ENCODE assay signal across 8 cellular contexts in genomic region chr11:62830904-62831519, GRCh38. TPM values are rescaled to one million over a fixed set of nuclear protein-coding genes. Genes with fewer than 3 reads are reported as not detected.
DNase-seq lines count a peak whose midpoint lies in the region; ATAC-seq and TF ChIP-seq lines count a peak whose summit lies in the region.

No MANE protein-coding gene starts in this region.

- H3K27me3 Mint-ChIP-seq in activated CD8-positive, alpha-beta T cell treated with anti-CD3 and anti-CD28 coated beads for 36 hours: no peaks in the 10 kb centered on the region

- H3K4me1 Mint-ChIP-seq in activated CD8-positive, alpha-beta T cell treated with anti-CD3 and anti-CD28 coated beads for 36 hours (ENCODE audit: low read depth): peaks cover 41% of the 10 kb centered on the region
- peaks cover 50% of the 10 kb centered on the region for H3K4me1 Mint-ChIP-seq in stimulated activated effector memory CD8-positive, alpha-beta T cell treated with anti-CD3 and anti-CD28 coated beads, Interleukin-12 subunit alpha, Interleukin-12 subunit beta, amount 100 ng/mL, for 72 hours

- TF ChIP-seq CTCF in C4-2B (conservative IDR thresholded peaks at IDR 0.05): no peak
- no peak for TF ChIP-seq CTCF in activated CD8-positive, alpha-beta T cell treated with anti-CD3 and anti-CD28 coated beads for 36 hours (IDR thresholded peaks at IDR 0.05)

- H3K36me3 ChIP-seq in HAP-1 (replicated peaks) (peaks cover 47% of the 10 kb centered on the region), iPS DF 6.9 (ENCODE audit: control insufficient read depth, insufficient read depth, low read length) (peaks cover 20% of the 10 kb centered on the region)

- H3K4me3 ChIP-seq in HAP-1: peak overlapping the region; percentile 99
- peak overlapping the region; percentile 92; the same call in 1 of the 2 replicates for H3K4me3 ChIP-seq in iPS DF 6.9 (ENCODE audit: low read length)

- H3K36me3 Mint-ChIP-seq in activated CD8-positive, alpha-beta T cell treated with anti-CD3 and anti-CD28 coated beads for 36 hours (ENCODE audit: low read depth): peaks cover 25% of the 10 kb centered on the region
- H3K36me3 Mint-ChIP-seq in stimulated activated effector memory CD8-positive, alpha-beta T cell treated with anti-CD3 and anti-CD28 coated beads, Interleukin-12 subunit alpha, Interleukin-12 subunit beta, amount 100 ng/mL, for 72 hours: peaks cover 98% of the 10 kb centered on the region

- intact Hi-C loops in activated CD8-positive, alpha-beta T cell treated with anti-CD3 and anti-CD28 coated beads for 36 hours (cut with micrococcal nuclease): loop anchor here (5.0 kb wide), 1 partner anchor 44 kb away; the partner anchor contains the start of gene TMEM179B

- ATAC-seq in activated CD8-positive, alpha-beta T cell treated with anti-CD3 and anti-CD28 coated beads for 36 hours: no peak
- ATAC-seq in stimulated activated effector memory CD8-positive, alpha-beta T cell treated with anti-CD3 and anti-CD28 coated beads, Interleukin-12 subunit alpha, Interleukin-12 subunit beta, amount 100 ng/mL, for 72 hours: no peak
- ATAC-seq in left lobe of liver: no peak

- H3K9me3 ChIP-seq in HAP-1 (no peaks in the 10 kb centered on the region), iPS DF 6.9 (ENCODE audit: control insufficient read depth, insufficient read depth, low read length) (no peaks in the 10 kb centered on the region)

- peak in 1 of 2 experiments; percentile 81 for DNase-seq in HAP-1 (ENCODE audit: low spot score in 2 of 2)
- peak; percentile 44 for DNase-seq in activated CD8-positive, alpha-beta T cell treated with anti-CD3 and anti-CD28 coated beads for 36 hours
- no peak for DNase-seq in iPS DF 6.9 (ENCODE audit: low read depth, low spot score)
- no peak for DNase-seq in stimulated activated effector memory CD8-positive, alpha-beta T cell treated with anti-CD3 and anti-CD28 coated beads, Interleukin-12 subunit alpha, Interleukin-12 subunit beta, amount 100 ng/mL, for 72 hours (ENCODE audit: low spot score in 2 of 2)
- DNase-seq in NCI-H187 (lab: John Stamatoyannopoulos, UW): no peak
- DNase-seq in stimulated activated CD4-positive, alpha-beta T cell treated with anti-CD3 and anti-CD28 coated beads, Interleukin-2, amount 100 ng/mL, for 48 hours: no peak
- DNase-seq in left lobe of liver (ENCODE audit: low spot score): no peak

- in situ Hi-C loops in HAP-1 (cut with MboI; ENCODE audit: low sequenced_read_pairs): no loop called here

- no peaks in the 10 kb centered on the region for H3K9me3 Mint-ChIP-seq in activated CD8-positive, alpha-beta T cell treated with anti-CD3 and anti-CD28 coated beads for 36 hours
- no peaks in the 10 kb centered on the region for H3K9me3 Mint-ChIP-seq in stimulated activated effector memory CD8-positive, alpha-beta T cell treated with anti-CD3 and anti-CD28 coated beads, Interleukin-12 subunit alpha, Interleukin-12 subunit beta, amount 100 ng/mL, for 72 hours

- H3K4me1 ChIP-seq in HAP-1: peaks cover 8% of the 10 kb centered on the region
- H3K4me1 ChIP-seq in iPS DF 6.9 (ENCODE audit: control insufficient read depth, insufficient read depth, low read length): no peaks in the 10 kb centered on the region; the same call in 1 of the 2 replicates

- H3K4me3 Mint-ChIP-seq in activated CD8-positive, alpha-beta T cell treated with anti-CD3 and anti-CD28 coated beads for 36 hours: peak overlapping the region; percentile 88
- peak overlapping the region; percentile 100 for H3K4me3 Mint-ChIP-seq in stimulated activated effector memory CD8-positive, alpha-beta T cell treated with anti-CD3 and anti-CD28 coated beads, Interleukin-12 subunit alpha, Interleukin-12 subunit beta, amount 100 ng/mL, for 72 hours

- no peaks in the 10 kb centered on the region for H3K27me3 ChIP-seq in HAP-1 (ENCODE audit: low read depth)
- no peaks in the 10 kb centered on the region for H3K27me3 ChIP-seq in iPS DF 6.9 (ENCODE audit: control insufficient read depth, insufficient read depth, low read length)

- peak overlapping the region; percentile 73 for H3K27ac ChIP-seq in C4-2B
- no peak overlapping the region for H3K27ac ChIP-seq in iPS DF 6.9 (ENCODE audit: low read length)

- WGBS in iPS DF 6.9 (ENCODE audit: insufficient coverage, insufficient read length): no CpG with 5 or more reads among the region's 33 CpGs

- POLR2A ChIA-PET in activated CD8-positive, alpha-beta T cell treated with anti-CD3 and anti-CD28 coated beads for 36 hours (lab: Charles Lee): interaction anchor here (1.0 to 17.2 kb wide), 11 partner anchors 10 to 50 kb away, joined by 4 to 997 read pairs (median 9); partner anchors contain the start of genes NXF1, SLC3A2 and TMEM179B

- H3K27ac Mint-ChIP-seq in activated CD8-positive, alpha-beta T cell treated with anti-CD3 and anti-CD28 coated beads for 36 hours: peak overlapping the region; percentile 95
- H3K27ac Mint-ChIP-seq in stimulated activated effector memory CD8-positive, alpha-beta T cell treated with anti-CD3 and anti-CD28 coated beads, Interleukin-12 subunit alpha, Interleukin-12 subunit beta, amount 100 ng/mL, for 72 hours: peak overlapping the region; percentile 100

- CTCF ChIA-PET in activated CD8-positive, alpha-beta T cell treated with anti-CD3 and anti-CD28 coated beads for 36 hours (lab: Charles Lee): interaction anchor here (0.9 to 4.6 kb wide), 7 partner anchors 10 to 240 kb away, joined by 3 to 34 read pairs (median 4); partner anchors contain the start of genes NXF1, TMEM179B and TUT1

RNA-seq across cellular contexts. Expression of gene STX5, which starts 0.8 kb away (rescaled TPM):
- 10 to 100 TPM; 22.0 to 22.8 TPM for total RNA-seq in activated CD8-positive, alpha-beta T cell treated with anti-CD3 and anti-CD28 coated beads for 36 hours
- total RNA-seq in left lobe of liver: 23.8 TPM

RNA-seq across cellular contexts. Expression of gene TEX54, which starts 1.6 kb away (rescaled TPM):
- total RNA-seq in activated CD8-positive, alpha-beta T cell treated with anti-CD3 and anti-CD28 coated beads for 36 hours: not detected
- total RNA-seq in left lobe of liver: not detected

RNA-seq across cellular contexts. Expression of gene WDR74, which starts 8.4 kb away (rescaled TPM):
- total RNA-seq in activated CD8-positive, alpha-beta T cell treated with anti-CD3 and anti-CD28 coated beads for 36 hours: 10 to 100 TPM; 96.5 to 99.3 TPM
- total RNA-seq in left lobe of liver: 20.5 TPM

RNA-seq across cellular contexts. Expression of gene NXF1, which starts 25.8 kb away (rescaled TPM):
- 10 to 100 TPM; 80.9 to 90.0 TPM for total RNA-seq in activated CD8-positive, alpha-beta T cell treated with anti-CD3 and anti-CD28 coated beads for 36 hours
- 42.8 TPM for total RNA-seq in left lobe of liver

RNA-seq across cellular contexts. Expression of gene TMEM223, which starts 39.2 kb away (rescaled TPM):
- total RNA-seq in activated CD8-positive, alpha-beta T cell treated with anti-CD3 and anti-CD28 coated beads for 36 hours: 10 to 100 TPM; 12.3 to 12.7 TPM
- 7.6 TPM for total RNA-seq in left lobe of liver
